20 cellular contexts compared by ENCODE assay signal in the genomic region with DNA sequence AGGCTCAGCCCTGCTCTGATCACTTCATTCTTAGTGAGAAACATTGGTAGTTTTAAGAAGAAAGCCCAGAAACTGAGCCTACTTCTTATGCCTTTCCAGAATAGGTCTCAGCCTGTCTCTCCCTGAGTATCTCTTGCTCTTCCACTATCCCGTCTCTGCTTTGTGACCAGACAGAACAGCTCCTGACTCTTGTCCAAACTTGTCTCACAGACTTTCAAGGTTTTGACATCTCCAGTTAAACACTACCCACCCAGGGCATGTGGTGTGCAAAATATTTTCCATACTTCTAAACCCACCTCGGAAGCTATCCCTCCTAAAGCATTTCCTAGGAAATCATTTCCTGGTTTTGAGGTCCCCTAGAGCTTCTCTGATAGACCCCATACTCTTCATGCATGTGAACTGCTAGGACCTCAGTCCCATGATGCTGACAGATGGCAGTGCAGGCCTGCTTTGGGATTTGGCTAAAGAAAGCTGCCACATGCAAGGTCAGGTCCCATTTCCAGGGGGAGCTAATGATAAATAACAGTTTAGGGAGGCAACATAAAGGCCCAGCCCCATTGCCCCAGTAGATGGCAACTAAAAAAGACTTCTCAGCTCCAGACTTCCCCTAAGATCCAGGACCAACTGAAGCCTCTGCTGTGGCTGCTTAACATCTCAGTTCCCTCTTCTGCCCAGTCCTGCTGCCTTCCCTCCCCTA.
DNase-seq lines count a peak whose midpoint lies in the region; ATAC-seq, FAIRE-seq and TF ChIP-seq lines count a peak whose summit lies in the region.
"Had no signal": no experiment of that assay in that cellular context is flagged by ENCODE, and none has a peak within 500 bp of the region (broad histone marks: within the 10 kb centered on the region; RNA-seq: fewer than 3 reads in every experiment).

No MANE protein-coding gene starts in this region.

- H3K79me2 ChIP-seq in HepG2 (ENCODE audit: insufficient read depth, low read length) = no peaks in the 10 kb centered on the region

- peaks cover 11% of the 10 kb centered on the region for H3K4me1 ChIP-seq in HepG2 (ENCODE audit: insufficient read depth, low read length)
- H3K4me1 ChIP-seq in right lobe of liver = peaks cover 0 to 9% (median 0%) of the 10 kb centered on the region in 4 donors
- H3K4me1 ChIP-seq in RWPE2 (ENCODE audit: insufficient read depth, poor library complexity, severe bottlenecking) = no peaks in the 10 kb centered on the region
- H3K4me1 ChIP-seq in esophagus muscularis mucosa = no peaks in the 10 kb centered on the region
- H3K4me1 ChIP-seq in CD4-positive, alpha-beta memory T cell (ENCODE audit: insufficient read depth, low read length) = no peaks in the 10 kb centered on the region
- H3K4me1 ChIP-seq: Peyer's patch had no signal

- TF ChIP-seq POLR2A in HepG2 (IDR thresholded peaks at IDR 0.05; ENCODE audit: insufficient read depth in 1 of 2, low read depth in 2 of 2, low read length in 2 of 2) (no peak), right lobe of liver (IDR thresholded peaks at IDR 0.05) (no peak), esophagus muscularis mucosa (IDR thresholded peaks at IDR 0.05; ENCODE audit: low read depth) (no peak)

- no peak overlapping the region for H3K9ac ChIP-seq in HepG2 (ENCODE audit: insufficient read depth, low read depth, low read length)

- CTCF ChIA-PET in HepG2 (lab: Yijun Ruan, JAX; ENCODE audit: low intra/inter-chr PET ratio, low total read pairs) = no interaction called here
- CTCF ChIA-PET in CD4-positive, alpha-beta memory T cell (lab: Charles Lee; ENCODE audit: partially characterized antibody) = no interaction called here

- DNase-seq in HepG2 (ENCODE audit: low spot score) = no peak
- DNase-seq in right lobe of liver = no peak
- DNase-seq in RWPE2 (ENCODE audit: low spot score) = no peak
- DNase-seq in esophagus muscularis mucosa (ENCODE audit: extremely low spot score) = peak; percentile 60
- DNase-seq in HCEC 1CT = no peak
- DNase-seq in CD4-positive, alpha-beta memory T cell = no peak
- no peak for DNase-seq in Right ventricle myocardium inferior (ENCODE audit: missing footprints)
- DNase-seq: CD4-positive, alpha-beta T cell; DMS153; EL; GOT3; NCI-H1105; NCI-H2081 treated with DMSO at 0.1 percent for 48 hours; NCI-H510A treated with DMSO at 0.1 percent for 48 hours; NCI-H774; Peyer's patch; SHP77 had no signal

- H3K4me3 ChIP-seq in HepG2 (replicated peaks in 1 of 3; ENCODE audit: insufficient read depth in 1 of 3, low read depth in 2 of 3, low read length in 3 of 3) = no peak overlapping the region
- H3K4me3 ChIP-seq in right lobe of liver = no peak overlapping the region
- no peak overlapping the region for H3K4me3 ChIP-seq in RWPE2 (ENCODE audit: severe bottlenecking)
- H3K4me3 ChIP-seq in esophagus muscularis mucosa = no peak overlapping the region
- H3K4me3 ChIP-seq in CD4-positive, alpha-beta memory T cell (ENCODE audit: low read length in 2 of 2) = no peak overlapping the region
- H3K4me3 ChIP-seq: Peyer's patch, SK-N-MC had no signal

- no peaks in the 10 kb centered on the region for H3K4me1 Mint-ChIP-seq in CD4-positive, alpha-beta memory T cell

- BruUV-seq in HepG2 (replicated peaks; lab: Mats Ljungman, UMichigan) = no TSS peak

- H3K4me2 ChIP-seq in HepG2 (ENCODE audit: low read depth, low read length) = no peak overlapping the region

- intact Hi-C loops in HepG2 (cut with micrococcal nuclease; ENCODE audit: unreplicated experiment) (no loop called here), right lobe of liver (cut with DNase I) (no loop called here), esophagus muscularis mucosa (cut with DNase I) (no loop called here), Right ventricle myocardium inferior (cut with DNase I) (no loop called here)
- intact Hi-C loops in CD4-positive, alpha-beta memory T cell (cut with micrococcal nuclease) = no loop called here

- H3K36me3 Mint-ChIP-seq in CD4-positive, alpha-beta memory T cell = no peaks in the 10 kb centered on the region

- ATAC-seq in HepG2 = no peak
- ATAC-seq in right lobe of liver = no peak
- ATAC-seq in RWPE2 (ENCODE audit: low read depth) = 0 out of 3 replicates have a peak, but pooled peaks have one; percentile 25
- ATAC-seq in GM18870 (IDR thresholded peaks at IDR 0.05; ENCODE audit: unreplicated experiment) = no peak
- ATAC-seq in Right ventricle myocardium inferior = no peak

- H3K4me3 Mint-ChIP-seq in CD4-positive, alpha-beta memory T cell = no peak overlapping the region
- H3K4me3 Mint-ChIP-seq: CD4-positive, alpha-beta T cell had no signal

- TF ChIP-seq CTCF in HepG2 (CRISPR knock-in tag; IDR thresholded peaks at IDR 0.05) = 0 out of 2 replicates have a peak, but pooled peaks have one; percentile 11
- no peak for TF ChIP-seq CTCF in right lobe of liver (IDR thresholded peaks at IDR 0.05)
- TF ChIP-seq CTCF in RWPE2 (IDR thresholded peaks at IDR 0.05; ENCODE audit: poor library complexity, severe bottlenecking) = no peak
- no peak for TF ChIP-seq CTCF in esophagus muscularis mucosa (IDR thresholded peaks at IDR 0.05)

- no peak overlapping the region for H3K27ac Mint-ChIP-seq in CD4-positive, alpha-beta memory T cell
- H3K27ac Mint-ChIP-seq: CD4-positive, alpha-beta T cell had no signal

- POLR2A ChIA-PET in HepG2 (lab: Yijun Ruan, JAX) = no interaction called here
- POLR2A ChIA-PET in CD4-positive, alpha-beta memory T cell (lab: Charles Lee; ENCODE audit: partially characterized antibody) = no interaction called here

- H3K36me3 ChIP-seq in HepG2 (replicated peaks in 1 of 2; ENCODE audit: control insufficient read depth in 1 of 2, insufficient read depth in 2 of 2, low read length in 2 of 2) = no peaks in the 10 kb centered on the region
- no peaks in the 10 kb centered on the region for H3K36me3 ChIP-seq in right lobe of liver
- H3K36me3 ChIP-seq in RWPE2 (ENCODE audit: low read depth) = no peaks in the 10 kb centered on the region
- H3K36me3 ChIP-seq in esophagus muscularis mucosa = no peaks in the 10 kb centered on the region
- H3K36me3 ChIP-seq in CD4-positive, alpha-beta memory T cell (ENCODE audit: insufficient read depth, low read length) = no peaks in the 10 kb centered on the region
- H3K36me3 ChIP-seq: Peyer's patch had no signal

- H4K20me1 ChIP-seq in HepG2 (ENCODE audit: insufficient read depth, low read length) = no peaks in the 10 kb centered on the region

- TF ChIP-seq EP300 in HepG2 (IDR thresholded peaks at IDR 0.05; ENCODE audit: low read depth in 2 of 2, low read length in 2 of 2) (no peak), HepG2 (CRISPR knock-in tag; IDR thresholded peaks at IDR 0.05; ENCODE audit: borderline replicate concordance) (no peak), esophagus muscularis mucosa (IDR thresholded peaks at IDR 0.05) (no peak)

- no peak for TF ChIP-seq RAD21 in HepG2 (CRISPR knock-in tag; IDR thresholded peaks at IDR 0.05)

- H3K27me3 ChIP-seq in HepG2 (ENCODE audit: control insufficient read depth in 1 of 2, insufficient read depth in 2 of 2, low read length in 2 of 2) (no peaks in the 10 kb centered on the region), right lobe of liver (no peaks in the 10 kb centered on the region), RWPE2 (ENCODE audit: insufficient read depth, poor library complexity, severe bottlenecking) (no peaks in the 10 kb centered on the region), esophagus muscularis mucosa (peaks cover 0 to 3% (median 0%) of the 10 kb centered on the region in 4 donors)
- H3K27me3 ChIP-seq in CD4-positive, alpha-beta memory T cell (ENCODE audit: insufficient read depth, low read length) = no peaks in the 10 kb centered on the region
- H3K27me3 ChIP-seq: Peyer's patch had no signal

- 43% methylated on average over 2 of the region's 2 CpGs for WGBS in HepG2 (ENCODE audit: low lambda C conversion rate)
- 96% methylated on average over 2 of the region's 2 CpGs for WGBS in right lobe of liver (ENCODE audit: insufficient coverage, low coverage, low lambda C conversion rate, missing lambda C conversion rate)
- 82% methylated on average over 2 of the region's 2 CpGs for WGBS in esophagus muscularis mucosa

- H3K27me3 Mint-ChIP-seq in CD4-positive, alpha-beta memory T cell = peaks cover 6 to 11% of the 10 kb centered on the region in 2 donors

- peaks cover 0 to 5% (median 0%) of the 10 kb centered on the region in 8 donors for H3K9me3 Mint-ChIP-seq in CD4-positive, alpha-beta memory T cell
- H3K9me3 Mint-ChIP-seq: CD4-positive, alpha-beta T cell had no signal

- in situ Hi-C loops in HepG2 (cut with HindIII; ENCODE audit: extremely low pct_ligation_motif_present, low pct_unique_long_range_greater_than_20kb) = no loop called here

- H3K9me3 ChIP-seq in HepG2 (ENCODE audit: low read length) (no peaks in the 10 kb centered on the region), right lobe of liver (no peaks in the 10 kb centered on the region), RWPE2 (ENCODE audit: severe bottlenecking) (no peaks in the 10 kb centered on the region), esophagus muscularis mucosa (no peaks in the 10 kb centered on the region)
- no peaks in the 10 kb centered on the region for H3K9me3 ChIP-seq in CD4-positive, alpha-beta memory T cell (ENCODE audit: control insufficient read depth in 1 of 2, low read length in 2 of 2)
- H3K9me3 ChIP-seq: Peyer's patch had no signal

- FAIRE-seq in HepG2 (lab: Jason Lieb, UNC) = no peak
- FAIRE-seq: A204.1 had no signal

- H2AFZ ChIP-seq in HepG2 (ENCODE audit: low read length) = no peak overlapping the region

- H3K27ac ChIP-seq in HepG2 (ENCODE audit: extremely low read length, insufficient read depth, low read length) = no peak overlapping the region
- no peak overlapping the region for H3K27ac ChIP-seq in right lobe of liver
- no peak overlapping the region for H3K27ac ChIP-seq in RWPE2 (ENCODE audit: poor library complexity, severe bottlenecking)
- H3K27ac ChIP-seq in esophagus muscularis mucosa (replicated peaks in 1 of 4) = no peak overlapping the region
- H3K27ac ChIP-seq in CD4-positive, alpha-beta memory T cell (ENCODE audit: low read depth, low read length) = no peak overlapping the region
- H3K27ac ChIP-seq: Peyer's patch, SK-N-MC had no signal

TF ChIP-seq in HepG2, 621 proteins besides CTCF, POLR2A, EP300 and RAD21:
- TF ChIP-seq MED13 (CRISPR knock-in tag; IDR thresholded peaks at IDR 0.05) (no peak), ZZZ3 (CRISPR knock-in tag; IDR thresholded peaks at IDR 0.05; ENCODE audit: borderline replicate concordance) (no peak), MAZ (IDR thresholded peaks at IDR 0.05; ENCODE audit: borderline replicate concordance, low read depth, low read length) (no peak), MAZ (CRISPR knock-in tag; IDR thresholded peaks at IDR 0.05; ENCODE audit: low read depth) (no peak), SRSF4 (IDR thresholded peaks at IDR 0.05; ENCODE audit: low read depth, low read length, poor library complexity, severe bottlenecking) (no peak), STAG1 (CRISPR knock-in tag; IDR thresholded peaks at IDR 0.05) (peak; percentile 6; the same call in 1 of the 2 replicates)
